ENCODE assay signal across 23 cellular contexts in genomic region chr13:40635315-40635995, GRCh38. TPM values are rescaled to one million over a fixed set of nuclear protein-coding genes. Genes with fewer than 3 reads are reported as not detected.
DNase-seq lines count a peak whose midpoint lies in the region; ATAC-seq and TF ChIP-seq lines count a peak whose summit lies in the region.
"Had no signal": no experiment of that assay in that cellular context is flagged by ENCODE, and none has a peak within 500 bp of the region (broad histone marks: within the 10 kb centered on the region; RNA-seq: fewer than 3 reads in every experiment).

No MANE protein-coding gene starts in this region.

- peaks cover 0 to 5% (median 0%) of the 10 kb centered on the region in 3 donors for H3K36me3 ChIP-seq in esophagus squamous epithelium
- H3K36me3 ChIP-seq: ascending aorta, HAP-1, neutrophil had no signal

- ATAC-seq in GM18868 (IDR thresholded peaks at IDR 0.05; ENCODE audit: unreplicated experiment): peak; percentile 37
- ATAC-seq in activated T-helper 17 cell treated with anti-CD3 and anti-CD28 coated beads, Interleukin-2, amount 50 U/mL, for 72 hours (replicated peaks): peak; percentile 85
- ATAC-seq in HG03196 (IDR thresholded peaks at IDR 0.05; ENCODE audit: unreplicated experiment): no peak
- ATAC-seq: sciatic nerve had no signal

- H3K27me3 ChIP-seq in esophagus squamous epithelium: no peaks in the 10 kb centered on the region
- H3K27me3 ChIP-seq: ascending aorta, neutrophil had no signal

- 30 to 61% methylated on average over 2 to 4 of the region's 5 CpGs for WGBS in esophagus squamous epithelium, 2 donors

- no peaks in the 10 kb centered on the region for H3K9me3 Mint-ChIP-seq in activated T-helper 17 cell treated with anti-CD3 and anti-CD28 coated beads, Interleukin-2, amount 50 U/mL, for 72 hours
- H3K9me3 Mint-ChIP-seq in nephron progenitor cell: peaks cover 4% of the 10 kb centered on the region
- H3K9me3 Mint-ChIP-seq: activated T-helper 1 cell treated with anti-CD3 and anti-CD28 coated beads, Interleukin-12 subunit alpha, Interleukin-12 subunit beta, Interleukin-2, Interleukin-4 antibody, amounts not matched to agents 30 ng/mL and 10 ng/mL and 1 ng/mL, durations not matched to agents 14 hours and 24 hours and 36 hours had no signal

- H3K4me3 Mint-ChIP-seq in activated T-helper 17 cell treated with anti-CD3 and anti-CD28 coated beads, Interleukin-2, amount 50 U/mL, for 72 hours: peak overlapping the region; percentile 54
- no peak overlapping the region for H3K4me3 Mint-ChIP-seq in nephron progenitor cell
- H3K4me3 Mint-ChIP-seq: activated T-helper 1 cell treated with anti-CD3 and anti-CD28 coated beads, Interleukin-12 subunit alpha, Interleukin-12 subunit beta, Interleukin-2, Interleukin-4 antibody, amounts not matched to agents 30 ng/mL and 10 ng/mL and 1 ng/mL, durations not matched to agents 14 hours and 24 hours and 36 hours had no signal

- peak overlapping the region; percentile 85 for H3K27ac Mint-ChIP-seq in activated T-helper 17 cell treated with anti-CD3 and anti-CD28 coated beads, Interleukin-2, amount 50 U/mL, for 72 hours
- H3K27ac Mint-ChIP-seq in nephron progenitor cell: peak overlapping the region; percentile 45

- peaks cover 66% of the 10 kb centered on the region for H3K36me3 Mint-ChIP-seq in activated T-helper 17 cell treated with anti-CD3 and anti-CD28 coated beads, Interleukin-2, amount 50 U/mL, for 72 hours (ENCODE audit: low read depth)
- H3K36me3 Mint-ChIP-seq in nephron progenitor cell (ENCODE audit: low read depth): peaks cover 7% of the 10 kb centered on the region

- peaks cover 69% of the 10 kb centered on the region for H3K4me1 Mint-ChIP-seq in activated T-helper 17 cell treated with anti-CD3 and anti-CD28 coated beads, Interleukin-2, amount 50 U/mL, for 72 hours
- H3K4me1 Mint-ChIP-seq in nephron progenitor cell: peaks cover 39% of the 10 kb centered on the region

- intact Hi-C loops in esophagus squamous epithelium (cut with DNase I): no loop called here

- DNase-seq in NCI-H82 (lab: John Stamatoyannopoulos, UW) (peak; percentile 14), NCI-H82 treated with DMSO at 0.1 percent for 48 hours (lab: John Stamatoyannopoulos, UW; ENCODE audit: unreplicated experiment) (no peak), nephron progenitor cell (no peak), COLO829 (ENCODE audit: low spot score) (no peak), esophagus squamous epithelium (lab: John Stamatoyannopoulos, UW) (no peak)
- DNase-seq: activated CD4-positive, CD25-positive, alpha-beta regulatory T cell treated with anti-CD3 and anti-CD28 coated beads, Interleukin-2, amount 50 U/mL, for 72 hours; C1 segment of cervical spinal cord; DND-41; mesendoderm; NCI-H2029 treated with DMSO at 0.1 percent for 48 hours; NCI-H526 treated with DMSO at 0.1 percent for 48 hours; RPMI8226; stimulated activated CD4-positive, alpha-beta T cell treated with anti-CD3 and anti-CD28 coated beads, Interleukin-2, amount 100 ng/mL, for 24 hours; T-helper 2 cell had no signal

- H3K4me3 ChIP-seq in esophagus squamous epithelium: no peak overlapping the region
- H3K4me3 ChIP-seq: ascending aorta, HAP-1 had no signal

- TF ChIP-seq CTCF in nephron progenitor cell (IDR thresholded peaks at IDR 0.05) (no peak), esophagus squamous epithelium (IDR thresholded peaks at IDR 0.05) (no peak)

- TF ChIP-seq POLR2A in esophagus squamous epithelium (IDR thresholded peaks at IDR 0.05): no peak

- H3K9me3 ChIP-seq in esophagus squamous epithelium: no peaks in the 10 kb centered on the region
- H3K9me3 ChIP-seq: ascending aorta, HAP-1, neutrophil had no signal

- H3K27ac ChIP-seq in esophagus squamous epithelium: no peak overlapping the region
- H3K27ac ChIP-seq: 22Rv1, ascending aorta, neutrophil had no signal

- H3K4me1 ChIP-seq in esophagus squamous epithelium: peaks cover 6 to 65% (median 31%) of the 10 kb centered on the region in 3 donors

- no peaks in the 10 kb centered on the region for H3K27me3 Mint-ChIP-seq in activated T-helper 17 cell treated with anti-CD3 and anti-CD28 coated beads, Interleukin-2, amount 50 U/mL, for 72 hours
- no peaks in the 10 kb centered on the region for H3K27me3 Mint-ChIP-seq in nephron progenitor cell (ENCODE audit: low read depth, poor library complexity)

RNA-seq across cellular contexts. Expression of gene FOXO1, which starts 31.0 kb away (rescaled TPM):
- total RNA-seq in activated T-helper 17 cell treated with anti-CD3 and anti-CD28 coated beads, Interleukin-2, amount 50 U/mL, for 72 hours: 10 to 100 TPM; 32.0 to 48.9 TPM
- 10 to 100 TPM in 3 of 4 donors, 1 to 10 TPM in 1; 9.1 to 42.3 (median 14.2) TPM for total RNA-seq in esophagus squamous epithelium
